In genomic region chr2:219541611-219542180, GRCh38 we compare ENCODE assay signal across 8 cellular contexts.
DNase-seq lines count a peak whose midpoint lies in the region; ATAC-seq and TF ChIP-seq lines count a peak whose summit lies in the region.

No MANE protein-coding gene starts in this region.

- H3K4me1 ChIP-seq in endocrine pancreas (ENCODE audit: control insufficient read depth, insufficient read depth, low read length) (peaks cover 10% of the 10 kb centered on the region), mucosa of rectum (ENCODE audit: control insufficient read depth in 2 of 2, insufficient read depth in 2 of 2, low read length in 2 of 2) (peaks cover 19 to 23% of the 10 kb centered on the region in 2 donors)

- peak; percentile 96 for TF ChIP-seq CTCF in C4-2B (conservative IDR thresholded peaks at IDR 0.05)

- H3K36me3 ChIP-seq in endocrine pancreas (ENCODE audit: control insufficient read depth, insufficient read depth, low read length) (no peaks in the 10 kb centered on the region), mucosa of rectum (ENCODE audit: control insufficient read depth in 2 of 2, insufficient read depth in 2 of 2, low read length in 2 of 2) (peaks cover 9 to 16% of the 10 kb centered on the region in 2 donors)

- H3K4me3 ChIP-seq in endocrine pancreas (ENCODE audit: control insufficient read depth, insufficient read depth, low read length) (peak overlapping the region; percentile 73), mucosa of rectum (ENCODE audit: low read length in 2 of 2) (peak overlapping the region; percentile 71 to 79)

- peak; percentile 59 for ATAC-seq in GM19395 (IDR thresholded peaks at IDR 0.05; ENCODE audit: unreplicated experiment)
- peak; percentile 44 for ATAC-seq in HG03520 (IDR thresholded peaks at IDR 0.05; ENCODE audit: unreplicated experiment)

- H3K27me3 ChIP-seq in endocrine pancreas (ENCODE audit: control insufficient read depth, insufficient read depth, low read length) (no peaks in the 10 kb centered on the region), mucosa of rectum (ENCODE audit: control insufficient read depth in 2 of 2, insufficient read depth in 2 of 2, low read length in 2 of 2) (no peaks in the 10 kb centered on the region)

- peak; percentile 83 for DNase-seq in NCI-H82 treated with DMSO at 0.1 percent for 48 hours (lab: John Stamatoyannopoulos, UW; ENCODE audit: unreplicated experiment)
- DNase-seq in activated CD8-positive, alpha-beta memory T cell treated with anti-CD3 and anti-CD28 coated beads for 4 hours (ENCODE audit: low read depth in 2 of 2) = peak; percentile 67 to 68
- DNase-seq in stimulated activated CD8-positive, alpha-beta memory T cell treated with anti-CD3 and anti-CD28 coated beads, Interleukin-7, amount 100 ng/mL, for 24 hours (ENCODE audit: low read depth) = peak; percentile 67

- H3K27ac ChIP-seq in C4-2B = no peak overlapping the region
- peak overlapping the region in 1 of 2 donors; percentile 28 for H3K27ac ChIP-seq in mucosa of rectum (ENCODE audit: low read depth in 2 of 2, low read length in 2 of 2)

- H3K9me3 ChIP-seq in endocrine pancreas (ENCODE audit: control insufficient read depth, low read length) (no peaks in the 10 kb centered on the region), mucosa of rectum (ENCODE audit: control insufficient read depth in 2 of 2, low read length in 2 of 2) (no peaks in the 10 kb centered on the region)

- no peak overlapping the region for H3K9ac ChIP-seq in endocrine pancreas (ENCODE audit: control insufficient read depth, insufficient read depth, low read length)
- H3K9ac ChIP-seq in mucosa of rectum (ENCODE audit: low read depth in 1 of 2, low read length in 2 of 2) = peak overlapping the region in 1 of 2 donors; percentile 76
